In genomic region chr18:24446953-24447537, GRCh38 we compare ENCODE assay signal across 15 cellular contexts. TPM values are rescaled to one million over a fixed set of nuclear protein-coding genes. Genes with fewer than 3 reads are reported as not detected.
DNase-seq lines count a peak whose midpoint lies in the region; ATAC-seq, FAIRE-seq and TF ChIP-seq lines count a peak whose summit lies in the region.
"Had no signal": no experiment of that assay in that cellular context is flagged by ENCODE, and none has a peak within 500 bp of the region (broad histone marks: within the 10 kb centered on the region; RNA-seq: fewer than 3 reads in every experiment).

No MANE protein-coding gene starts in this region.

- ATAC-seq in RWPE2 (ENCODE audit: low read depth) = no peak
- ATAC-seq in foreskin keratinocyte = no peak
- no peak for ATAC-seq in HG02623 (IDR thresholded peaks at IDR 0.05; ENCODE audit: unreplicated experiment)
- no peak for ATAC-seq in GM18502 (IDR thresholded peaks at IDR 0.05; ENCODE audit: poor library complexity, unreplicated experiment)

- no peaks in the 10 kb centered on the region for H3K27me3 ChIP-seq in RWPE2 (ENCODE audit: insufficient read depth, poor library complexity, severe bottlenecking)
- no peaks in the 10 kb centered on the region for H3K27me3 ChIP-seq in foreskin keratinocyte
- H3K27me3 ChIP-seq: suprapubic skin had no signal

- peak; percentile 23 for TF ChIP-seq CTCF in D721Med (IDR thresholded peaks at IDR 0.05; ENCODE audit: insufficient read depth, missing control alignments)
- peak; percentile 56 for TF ChIP-seq CTCF in HFFc6 (IDR thresholded peaks at IDR 0.05)
- TF ChIP-seq CTCF in RWPE2 (IDR thresholded peaks at IDR 0.05; ENCODE audit: poor library complexity, severe bottlenecking) = peak; percentile 25
- TF ChIP-seq CTCF in foreskin keratinocyte (conservative IDR thresholded peaks at IDR 0.05) = peak; percentile 44

- H3K27ac ChIP-seq in RWPE2 (ENCODE audit: poor library complexity, severe bottlenecking) (no peak overlapping the region), foreskin keratinocyte (no peak overlapping the region)
- H3K27ac ChIP-seq: epithelial cell of prostate, parathyroid adenoma, suprapubic skin had no signal

- H3K36me3 ChIP-seq in RWPE2 (ENCODE audit: low read depth) = peaks cover 97% of the 10 kb centered on the region

- H3K27ac Mint-ChIP-seq in HFFc6 = no peak overlapping the region
- H3K27ac Mint-ChIP-seq: activated naive CD4-positive, alpha-beta T cell treated with anti-CD3 and anti-CD28 coated beads, Interleukin-2, amount 50 U/mL, for 24 hours had no signal

- no peaks in the 10 kb centered on the region for H3K4me1 ChIP-seq in RWPE2 (ENCODE audit: insufficient read depth, poor library complexity, severe bottlenecking)
- no peaks in the 10 kb centered on the region for H3K4me1 ChIP-seq in foreskin keratinocyte
- H3K4me1 ChIP-seq: Caco-2, parathyroid adenoma, suprapubic skin had no signal

- H3K4me1 Mint-ChIP-seq in HFFc6 (ENCODE audit: low read depth) = no peaks in the 10 kb centered on the region

- no peak overlapping the region for H3K4me3 Mint-ChIP-seq in HFFc6
- H3K4me3 Mint-ChIP-seq: activated naive CD4-positive, alpha-beta T cell treated with anti-CD3 and anti-CD28 coated beads, Interleukin-2, amount 50 U/mL, for 24 hours had no signal

- H3K36me3 Mint-ChIP-seq in HFFc6 (ENCODE audit: low read depth) = peaks cover 23% of the 10 kb centered on the region

- no peaks in the 10 kb centered on the region for H3K27me3 Mint-ChIP-seq in HFFc6 (ENCODE audit: insufficient read depth)
- H3K27me3 Mint-ChIP-seq: activated naive CD4-positive, alpha-beta T cell treated with anti-CD3 and anti-CD28 coated beads, Interleukin-2, amount 50 U/mL, for 24 hours had no signal

- DNase-seq in D721Med (ENCODE audit: insufficient read length, low spot score) (no peak), HFFc6 (no peak), RWPE2 (ENCODE audit: low spot score) (no peak), foreskin keratinocyte (no peak)
- no peak for DNase-seq in activated CD8-positive, alpha-beta memory T cell treated with anti-CD3 and anti-CD28 coated beads, Interleukin-2, amount 50 U/mL, for 48 hours
- DNase-seq in effector CD8-positive, alpha-beta T cell (lab: John Stamatoyannopoulos, UW) = no peak
- DNase-seq: Caco-2, GOT3, NCI-H146 had no signal

- H3K9me3 ChIP-seq in RWPE2 (ENCODE audit: severe bottlenecking) = no peaks in the 10 kb centered on the region
- H3K9me3 ChIP-seq: Caco-2, suprapubic skin had no signal

- H3K9me3 Mint-ChIP-seq in HFFc6 = no peaks in the 10 kb centered on the region
- H3K9me3 Mint-ChIP-seq: activated naive CD4-positive, alpha-beta T cell treated with anti-CD3 and anti-CD28 coated beads, Interleukin-2, amount 50 U/mL, for 24 hours had no signal

- FAIRE-seq in D721Med (lab: Jason Lieb, UNC) = peak; percentile 69

- no peak overlapping the region for H3K4me3 ChIP-seq in RWPE2 (ENCODE audit: severe bottlenecking)
- H3K4me3 ChIP-seq: suprapubic skin had no signal

RNA-seq across cellular contexts. Expression of gene HRH4, which starts 13.4 kb away (rescaled TPM):
- total RNA-seq in HFFc6 (2021; fragmentation: NEBNext Ultra II Directional; extraction: Animal tissue kit (Norgen Biotek cat#: 25700)) = not detected
- 0.04 TPM in 1 of 2 replicates, not detected in the other for total RNA-seq in foreskin keratinocyte
- not detected in 2 replicates for polyA plus RNA-seq in foreskin keratinocyte
- total RNA-seq: Caco-2 had no signal

RNA-seq across cellular contexts. Expression of gene IMPACT, which starts 20.6 kb away (rescaled TPM):
- total RNA-seq in HFFc6 (2021; fragmentation: NEBNext Ultra II Directional; extraction: Animal tissue kit (Norgen Biotek cat#: 25700)) = 10 to 100 TPM; 37.5 to 49.6 (median 45.6) TPM
- total RNA-seq in foreskin keratinocyte = 23.3 and 25.8 TPM in 2 replicates
- polyA plus RNA-seq in foreskin keratinocyte = 12.0 and 13.1 TPM in 2 replicates

RNA-seq across cellular contexts. Expression of gene OSBPL1A, which starts 49.4 kb away (rescaled TPM):
- 10 to 100 TPM in 4 of 6 experiments, 1 to 10 TPM in 2; 6.2 to 16.3 (median 13.7) TPM for total RNA-seq in HFFc6 (2021; fragmentation: NEBNext Ultra II Directional; extraction: Animal tissue kit (Norgen Biotek cat#: 25700))
- total RNA-seq in foreskin keratinocyte = 24.7 and 25.5 TPM in 2 replicates
- polyA plus RNA-seq in foreskin keratinocyte = 9.9 and 11.5 TPM in 2 replicates
